ENCODE assay signal across 14 cellular contexts in genomic region chr16:19153876-19154275, GRCh38. TPM values are rescaled to one million over a fixed set of nuclear protein-coding genes. Genes with fewer than 3 reads are reported as not detected.
A peak's percentile ranks its signal among the peaks of the same experiment; 100 is the strongest.
DNase-seq lines count a peak whose midpoint lies in the region; ATAC-seq and TF ChIP-seq lines count a peak whose summit lies in the region.
"Had no signal": no experiment of that assay in that cellular context is flagged by ENCODE, and none has a peak within 500 bp of the region (broad histone marks: within the 10 kb centered on the region; RNA-seq: fewer than 3 reads in every experiment).

No MANE protein-coding gene starts in this region.

- H2BK120ac ChIP-seq in H9 (ENCODE audit: low read depth, low read length, poor library complexity, severe bottlenecking): no peak overlapping the region

- H2BK5ac ChIP-seq in H9 (ENCODE audit: insufficient read length, low read length): no peak overlapping the region

- no CpG with 5 or more reads among the region's 4 CpGs for WGBS in H9 (ENCODE audit: extremely low coverage, insufficient read length, low lambda C conversion rate)

- no peak overlapping the region for H3K4me3 Mint-ChIP-seq in H9
- H3K4me3 Mint-ChIP-seq: nephron progenitor cell had no signal

- H3T11ph ChIP-seq in H9 (ENCODE audit: low read length): no peak overlapping the region

- H3K56ac ChIP-seq in H9 (ENCODE audit: insufficient read length, low read depth, low read length): no peak overlapping the region

- no peak overlapping the region for H3K23ac ChIP-seq in H9 (ENCODE audit: insufficient read length, low read depth, low read length)

- H3K27ac Mint-ChIP-seq in H9: no peak overlapping the region
- H3K27ac Mint-ChIP-seq: nephron progenitor cell had no signal

- H3K27me3 Mint-ChIP-seq in H9 (ENCODE audit: low read depth): peaks cover 43% of the 10 kb centered on the region

- TF ChIP-seq CTCF in H9 (conservative IDR thresholded peaks at IDR 0.05): no peak
- no peak for TF ChIP-seq CTCF in GM10266 (IDR thresholded peaks at IDR 0.05; ENCODE audit: control insufficient read depth, insufficient read depth, low read depth, missing control alignments)

- no peaks in the 10 kb centered on the region for H3K79me2 ChIP-seq in H9 (ENCODE audit: insufficient read depth, low read length)

- no peak for ATAC-seq in HG03520 (IDR thresholded peaks at IDR 0.05; ENCODE audit: unreplicated experiment)

- no peaks in the 10 kb centered on the region for H4K20me1 ChIP-seq in H9 (ENCODE audit: control insufficient read depth, insufficient read depth, insufficient read length)

- no peak overlapping the region for H2AFZ ChIP-seq in H9 (ENCODE audit: low read length)

- H4K5ac ChIP-seq in H9 (ENCODE audit: insufficient read length, low read depth, low read length): no peak overlapping the region

- no peak overlapping the region for H2BK15ac ChIP-seq in H9 (ENCODE audit: low read depth, low read length)

- no peak overlapping the region for H3K27ac ChIP-seq in H9 (ENCODE audit: insufficient read length, low read depth, low read length)
- H3K27ac ChIP-seq: sigmoid colon had no signal

- H2AK5ac ChIP-seq in H9 (ENCODE audit: insufficient read length, low read length): no peak overlapping the region

- H3K9me3 ChIP-seq in H9 (ENCODE audit: control insufficient read depth, low read depth, low read length): no peaks in the 10 kb centered on the region
- H3K9me3 ChIP-seq: sigmoid colon had no signal

- no peak overlapping the region for H3K18ac ChIP-seq in H9 (ENCODE audit: insufficient read length, low read depth, low read length)

- H3K27me3 ChIP-seq in H9 (ENCODE audit: insufficient read depth, low read length): no peaks in the 10 kb centered on the region
- H3K27me3 ChIP-seq: sigmoid colon had no signal

- H3K14ac ChIP-seq in H9 (ENCODE audit: insufficient read depth, low read length): no peak overlapping the region

- no peak overlapping the region for H2BK20ac ChIP-seq in H9 (ENCODE audit: low read depth, low read length, poor library complexity, severe bottlenecking)

- no peaks in the 10 kb centered on the region for H3K4me1 Mint-ChIP-seq in H9
- H3K4me1 Mint-ChIP-seq: nephron progenitor cell had no signal

- no peaks in the 10 kb centered on the region for H3K23me2 ChIP-seq in H9 (ENCODE audit: insufficient read length, low read depth, low read length, poor library complexity, severe bottlenecking)

- no peak overlapping the region for H2BK12ac ChIP-seq in H9 (ENCODE audit: insufficient read length, low read depth, low read length)

- H3K79me1 ChIP-seq in H9 (ENCODE audit: insufficient read depth, low read depth, low read length, poor library complexity, severe bottlenecking): no peaks in the 10 kb centered on the region

- H3K36me3 Mint-ChIP-seq in H9 (ENCODE audit: insufficient read depth in 1 of 3, low read depth in 3 of 3): no peaks in the 10 kb centered on the region

- DNase-seq in A172 (ENCODE audit: low spot score) (peak; percentile 41), D341Med (ENCODE audit: low spot score) (peak; percentile 45), NAMALWA (ENCODE audit: low spot score) (peak; percentile 82), SW480 (ENCODE audit: low spot score) (peak; percentile 35), H9 (no peak), NCI-H226 (no peak), GM10266 (ENCODE audit: extremely low spot score) (no peak)
- DNase-seq: activated CD8-positive, alpha-beta memory T cell treated with anti-CD3 and anti-CD28 coated beads for 24 hours; activated naive CD4-positive, alpha-beta T cell treated with Interleukin-2 at 50 U/mL for 16 hours; nephron progenitor cell; sigmoid colon had no signal

- peaks cover 2 to 3% of the 10 kb centered on the region in 2 experiments; a peak in 1 of 5 replicates for H3K9me3 Mint-ChIP-seq in H9

- no peak overlapping the region for H3K4ac ChIP-seq in H9 (ENCODE audit: low read depth, low read length)

- H4K8ac ChIP-seq in H9 (replicated peaks; ENCODE audit: insufficient read length, low read depth, low read length): no peak overlapping the region

- no peaks in the 10 kb centered on the region for H3K4me1 ChIP-seq in H9 (ENCODE audit: insufficient read depth, low read length)
- H3K4me1 ChIP-seq: sigmoid colon had no signal

- H3K9ac ChIP-seq in H9 (ENCODE audit: extremely low read depth, insufficient read length, low read length): no peak overlapping the region

- H3K4me2 ChIP-seq in H9 (ENCODE audit: insufficient read depth, insufficient read length, low read length): no peak overlapping the region

- no peak overlapping the region for H4K91ac ChIP-seq in H9 (ENCODE audit: insufficient read length, low read depth, low read length)

RNA-seq across cellular contexts. Expression of gene SYT17, which starts 14.2 kb away (rescaled TPM):
- total RNA-seq in A172 (2014; rRNA removed; shearing (Covaris generic)): 0.55 and 1.3 TPM in 2 replicates
- total RNA-seq in H9 (2021): 2.6 and 3.0 TPM in 2 replicates
- total RNA-seq: MCF 10A; T-helper 2 cell treated with Interferon-gamma antibody and Interleukin-4, amounts not matched to agents 100 ng/mL and 5 ng/mL, for 36 hours had no signal

RNA-seq across cellular contexts. Expression of gene ITPRIPL2, which starts 40.1 kb away (rescaled TPM):
- 24.1 and 30.8 TPM in 2 replicates for total RNA-seq in A172 (2014; rRNA removed; shearing (Covaris generic))
- total RNA-seq in H9 (2021): 8.8 and 9.1 TPM in 2 replicates

Comparison
In these comparisons a context has a peak if more than half of its experiments do, and no peak if none do; other contexts are left out.
1. DNase-seq: peak in A172 (single experiment), D341Med (single experiment), NAMALWA (single experiment) and SW480 (single experiment); none in H9 (single experiment), NCI-H226 (single experiment) and GM10266 (single experiment).